Comparison of ENCODE assay signal across 9 cellular contexts in the genomic region with DNA sequence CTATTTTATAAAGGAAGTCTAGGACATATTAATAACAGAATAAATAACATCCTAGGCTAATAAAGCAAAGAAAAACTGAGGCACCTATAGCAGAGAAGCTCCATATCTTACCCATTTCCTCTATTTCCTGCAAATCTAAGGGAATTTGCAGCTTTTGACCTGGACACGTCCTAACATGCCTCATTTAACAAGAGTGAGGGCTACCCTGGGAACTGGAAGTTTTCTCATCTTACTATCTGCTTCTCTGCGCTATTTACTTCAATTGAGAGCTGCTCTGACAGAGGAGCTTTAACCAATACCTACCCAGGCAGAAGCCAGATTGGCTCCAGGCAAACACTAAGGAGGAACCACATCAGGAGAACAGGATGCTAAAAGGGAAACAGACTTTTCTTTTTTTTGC. TPM values are rescaled to one million over a fixed set of nuclear protein-coding genes. Genes with fewer than 3 reads are reported as not detected.
DNase-seq lines count a peak whose midpoint lies in the region; ATAC-seq, FAIRE-seq and TF ChIP-seq lines count a peak whose summit lies in the region.
"Had no signal": no experiment of that assay in that cellular context is flagged by ENCODE, and none has a peak within 500 bp of the region (broad histone marks: within the 10 kb centered on the region; RNA-seq: fewer than 3 reads in every experiment).

No MANE protein-coding gene starts in this region.

- no peak for FAIRE-seq in small intestine (lab: Jason Lieb, UNC)

- peaks cover 50% of the 10 kb centered on the region for H3K4me1 ChIP-seq in HUES6 (ENCODE audit: control insufficient read depth, insufficient read depth, low read length)
- peaks cover 16% of the 10 kb centered on the region for H3K4me1 ChIP-seq in stomach smooth muscle (ENCODE audit: control insufficient read depth, insufficient read depth, low read length)
- peaks cover 0 to 9% of the 10 kb centered on the region in 2 donors for H3K4me1 ChIP-seq in small intestine (ENCODE audit: control insufficient read depth in 2 of 2, insufficient read depth in 1 of 2, low read depth in 1 of 2, low read length in 1 of 2)

- TF ChIP-seq CTCF in astrocyte of the spinal cord (IDR thresholded peaks at IDR 0.05; ENCODE audit: low read depth, low read length), result no peak

- H3K27me3 ChIP-seq in HUES6 (ENCODE audit: control insufficient read depth, insufficient read depth, low read length), result no peaks in the 10 kb centered on the region
- no peaks in the 10 kb centered on the region for H3K27me3 ChIP-seq in stomach smooth muscle (ENCODE audit: control insufficient read depth in 1 of 2, insufficient read depth in 2 of 2, low read length in 2 of 2)
- H3K27me3 ChIP-seq in small intestine (ENCODE audit: control insufficient read depth in 2 of 2, insufficient read depth in 2 of 2, low read length in 2 of 2), result no peaks in the 10 kb centered on the region

- WGBS in small intestine, 3 donors, result 57 to 72% (median 71%) methylated on average over 2 of the region's 2 CpGs

- in situ Hi-C loops in astrocyte of the spinal cord (cut with HindIII; ENCODE audit: low sequenced_read_pairs), result no loop called here

- ATAC-seq in GM21529 (IDR thresholded peaks at IDR 0.05; ENCODE audit: unreplicated experiment), result no peak
- no peak for ATAC-seq in HG03280 (IDR thresholded peaks at IDR 0.05; ENCODE audit: unreplicated experiment)
- ATAC-seq: activated naive CD4-positive, alpha-beta T cell treated with anti-CD3 and anti-CD28 coated beads, Interleukin-2, amount 50 U/mL, for 72 hours had no signal

- H3K27ac ChIP-seq in HUES6 (ENCODE audit: low read depth, low read length) (peak overlapping the region; percentile 80), stomach smooth muscle (ENCODE audit: low read length) (peak overlapping the region; percentile 32), small intestine (ENCODE audit: low read depth in 1 of 2, low read length in 1 of 2) (peak overlapping the region in 1 of 2 donors; percentile 15)

- H3K4me3 ChIP-seq in HUES6 (ENCODE audit: low read depth, low read length) (peak overlapping the region; percentile 33; the same call in 1 of the 2 replicates), astrocyte of the spinal cord (ENCODE audit: low read depth, low read length) (no peak overlapping the region), stomach smooth muscle (ENCODE audit: low read length in 2 of 2) (peak overlapping the region; percentile 10 to 38), small intestine (ENCODE audit: low read depth in 1 of 2, low read length in 2 of 2) (no peak overlapping the region)

- H3K36me3 ChIP-seq in HUES6 (ENCODE audit: control insufficient read depth, insufficient read depth, low read length) (peaks cover 47% of the 10 kb centered on the region), stomach smooth muscle (ENCODE audit: control insufficient read depth in 2 of 2, insufficient read depth in 2 of 2, low read length in 2 of 2) (peaks cover 17 to 24% of the 10 kb centered on the region in 2 donors), small intestine (ENCODE audit: control insufficient read depth in 2 of 2, insufficient read depth in 2 of 2, low read length in 2 of 2) (peaks cover 0 to 2% of the 10 kb centered on the region in 2 donors)

- peak; percentile 44 for DNase-seq in astrocyte of the spinal cord (ENCODE audit: low read depth, low spot score)
- peak; percentile 54 for DNase-seq in kidney glomerular epithelial cell (lab: John Stamatoyannopoulos, UW)
- DNase-seq in small intestine, result no peak
- DNase-seq in NCI-H82 (lab: John Stamatoyannopoulos, UW), result no peak

- H3K9ac ChIP-seq in HUES6 (ENCODE audit: low read length) (peak overlapping the region; percentile 35), stomach smooth muscle (ENCODE audit: low read length in 2 of 2) (peak overlapping the region in 1 of 2 donors; percentile 31)

- no peaks in the 10 kb centered on the region for H3K9me3 ChIP-seq in HUES6 (ENCODE audit: control insufficient read depth, insufficient read depth, low read depth, low read length)
- H3K9me3 ChIP-seq in stomach smooth muscle (ENCODE audit: control insufficient read depth in 2 of 2, low read length in 2 of 2), result no peaks in the 10 kb centered on the region
- no peaks in the 10 kb centered on the region for H3K9me3 ChIP-seq in small intestine (ENCODE audit: control insufficient read depth, low read depth)

RNA-seq across cellular contexts. Expression of gene YBX3, which starts 5.7 kb away (rescaled TPM):
- polyA plus RNA-seq in small intestine, result 100 to 1,000 TPM in 1 of 3 donors, 10 to 100 TPM in 2; 61.3 to 183 (median 73.6) TPM

RNA-seq across cellular contexts. Expression of gene STYK1, which starts 43.6 kb away (rescaled TPM):
- polyA plus RNA-seq in small intestine, result 1 to 10 TPM; 3.2 to 8.1 (median 6.4) TPM

Comparison
In these comparisons a context has a peak if more than half of its experiments do, and no peak if none do; other contexts are left out.
1. H3K4me3 ChIP-seq: peak in HUES6 (single experiment) and stomach smooth muscle (2 of 2); none in astrocyte of the spinal cord (single experiment) and small intestine (0 of 2).
2. DNase-seq: peak in astrocyte of the spinal cord (single experiment) and kidney glomerular epithelial cell (single experiment); none in small intestine (single experiment) and NCI-H82 (single experiment).